8 cellular contexts compared by ENCODE assay signal in genomic region chr11:111298466-111299110, GRCh38. TPM values are rescaled to one million over a fixed set of nuclear protein-coding genes. Genes with fewer than 3 reads are reported as not detected.
DNase-seq lines count a peak whose midpoint lies in the region; ATAC-seq and TF ChIP-seq lines count a peak whose summit lies in the region.

Gene POU2AF3, plus strand, starts transcription at chr11:111298546. Its CDS starts 36 bp downstream, at chr11:111298582.

- no peaks in the 10 kb centered on the region for H3K36me3 ChIP-seq in iPS-15b (ENCODE audit: control insufficient read depth, insufficient read depth, low read length)

- no peak within 1 kb of the TSS for H3K27ac Mint-ChIP-seq in T-helper 1 cell treated with Interleukin-12 subunit alpha and Interleukin-12 subunit beta and Interleukin-4 antibody, amounts not matched to agents 30 μg/mL and 1 μg/mL, for 36 hours
- H3K27ac Mint-ChIP-seq in activated B cell treated with CpG ODN at 0.5 μM for 24 hours = no peak within 1 kb of the TSS
- no peak within 1 kb of the TSS for H3K27ac Mint-ChIP-seq in activated CD4-positive, alpha-beta T cell treated with anti-CD3 and anti-CD28 coated beads for 36 hours

- peaks cover 15% of the 10 kb centered on the region for H3K4me1 ChIP-seq in iPS-15b (ENCODE audit: control insufficient read depth, insufficient read depth, low read length)

- peak; percentile 56 for ATAC-seq in activated B cell treated with CpG ODN at 0.5 μM for 24 hours (ENCODE audit: low read depth)
- ATAC-seq in stimulated activated naive CD8-positive, alpha-beta T cell treated with anti-CD3 and anti-CD28 coated beads, Interleukin-15, Interleukin-2, amounts not matched to agents 100 U/mL and 50 U/mL, for 24 hours = no peak
- ATAC-seq in activated CD4-positive, alpha-beta T cell treated with anti-CD3 and anti-CD28 coated beads for 36 hours = no peak

- POLR2A ChIA-PET in activated B cell treated with CpG ODN at 0.5 μM for 24 hours (lab: Charles Lee) = interaction anchor here (1.2 to 2.8 kb wide), 5 partner anchors 79 to 124 kb away, joined by 4 to 17 read pairs (median 5); partner anchors contain the start of gene POU2AF1
- POLR2A ChIA-PET in activated CD4-positive, alpha-beta T cell treated with anti-CD3 and anti-CD28 coated beads for 36 hours (lab: Charles Lee) = no interaction called here

- TF ChIP-seq CTCF in activated B cell treated with CpG ODN at 0.5 μM for 24 hours (IDR thresholded peaks at IDR 0.05) = no peak

- H3K4me3 Mint-ChIP-seq in T-helper 1 cell treated with Interleukin-12 subunit alpha and Interleukin-12 subunit beta and Interleukin-4 antibody, amounts not matched to agents 30 μg/mL and 1 μg/mL, for 36 hours = peak within 1 kb of the TSS; percentile 29
- H3K4me3 Mint-ChIP-seq in activated B cell treated with CpG ODN at 0.5 μM for 24 hours = peak within 1 kb of the TSS; percentile 81
- H3K4me3 Mint-ChIP-seq in activated CD4-positive, alpha-beta T cell treated with anti-CD3 and anti-CD28 coated beads for 36 hours = no peak within 1 kb of the TSS

- peak within 1 kb of the TSS; percentile 75 for H3K9ac ChIP-seq in iPS-15b (ENCODE audit: low read depth, low read length)

- peaks cover 3% of the 10 kb centered on the region for H3K4me1 Mint-ChIP-seq in T-helper 1 cell treated with Interleukin-12 subunit alpha and Interleukin-12 subunit beta and Interleukin-4 antibody, amounts not matched to agents 30 μg/mL and 1 μg/mL, for 36 hours (ENCODE audit: low read depth)
- peaks cover 41% of the 10 kb centered on the region for H3K4me1 Mint-ChIP-seq in activated B cell treated with CpG ODN at 0.5 μM for 24 hours
- H3K4me1 Mint-ChIP-seq in activated CD4-positive, alpha-beta T cell treated with anti-CD3 and anti-CD28 coated beads for 36 hours = peaks cover 3% of the 10 kb centered on the region

- intact Hi-C loops in activated B cell treated with CpG ODN at 0.5 μM for 24 hours (cut with micrococcal nuclease) = loop anchor here (1.0 kb wide), 1 partner anchor 125 kb away; no protein-coding TSS in a partner anchor
- intact Hi-C loops in activated CD4-positive, alpha-beta T cell treated with anti-CD3 and anti-CD28 coated beads for 36 hours (cut with DNase I, micrococcal nuclease) = no loop called here

- H3K4me3 ChIP-seq in iPS-15b (ENCODE audit: low read depth, low read length) = peak within 1 kb of the TSS; percentile 75

- peaks cover 60% of the 10 kb centered on the region for H3K27me3 Mint-ChIP-seq in T-helper 1 cell treated with Interleukin-12 subunit alpha and Interleukin-12 subunit beta and Interleukin-4 antibody, amounts not matched to agents 30 μg/mL and 1 μg/mL, for 36 hours (ENCODE audit: low read depth)
- H3K27me3 Mint-ChIP-seq in activated B cell treated with CpG ODN at 0.5 μM for 24 hours = peaks cover 11% of the 10 kb centered on the region
- peaks cover 34% of the 10 kb centered on the region for H3K27me3 Mint-ChIP-seq in activated CD4-positive, alpha-beta T cell treated with anti-CD3 and anti-CD28 coated beads for 36 hours

- DNase-seq in T-helper 1 cell (no peak), activated B cell treated with CpG ODN at 0.5 μM for 24 hours (no peak), NCI-H128 (lab: John Stamatoyannopoulos, UW; ENCODE audit: unreplicated experiment) (no peak), middle frontal gyrus (ENCODE audit: extremely low spot score, low spot score) (no peak)
- peak; percentile 9 for DNase-seq in stimulated activated naive CD8-positive, alpha-beta T cell treated with anti-CD3 and anti-CD28 coated beads, Interleukin-15, Interleukin-2, amounts not matched to agents 100 U/mL and 50 U/mL, for 24 hours
- DNase-seq in activated CD4-positive, alpha-beta T cell treated with anti-CD3 and anti-CD28 coated beads for 36 hours = no peak

- peaks cover 25% of the 10 kb centered on the region for H3K27me3 ChIP-seq in iPS-15b (ENCODE audit: control insufficient read depth, insufficient read depth, low read length)

- H3K9me3 ChIP-seq in iPS-15b (ENCODE audit: control insufficient read depth, insufficient read depth, low read length) = no peaks in the 10 kb centered on the region

- CTCF ChIA-PET in activated B cell treated with CpG ODN at 0.5 μM for 24 hours (lab: Charles Lee) = interaction anchor here (1.0 to 3.3 kb wide), 7 partner anchors 16 to 131 kb away, joined by 3 to 35 read pairs (median 5); no protein-coding TSS in a partner anchor
- CTCF ChIA-PET in activated CD4-positive, alpha-beta T cell treated with anti-CD3 and anti-CD28 coated beads for 36 hours (lab: Charles Lee) = interaction anchor here (1.6 to 2.4 kb wide), 2 partner anchors 16 to 131 kb away, joined by 8 to 13 read pairs; no protein-coding TSS in a partner anchor

- H3K36me3 Mint-ChIP-seq in T-helper 1 cell treated with Interleukin-12 subunit alpha and Interleukin-12 subunit beta and Interleukin-4 antibody, amounts not matched to agents 30 μg/mL and 1 μg/mL, for 36 hours (ENCODE audit: low read depth) = no peaks in the 10 kb centered on the region
- H3K36me3 Mint-ChIP-seq in activated B cell treated with CpG ODN at 0.5 μM for 24 hours (ENCODE audit: low read depth) = no peaks in the 10 kb centered on the region
- no peaks in the 10 kb centered on the region for H3K36me3 Mint-ChIP-seq in activated CD4-positive, alpha-beta T cell treated with anti-CD3 and anti-CD28 coated beads for 36 hours (ENCODE audit: low read depth)

- no peaks in the 10 kb centered on the region for H3K9me3 Mint-ChIP-seq in T-helper 1 cell treated with Interleukin-12 subunit alpha and Interleukin-12 subunit beta and Interleukin-4 antibody, amounts not matched to agents 30 μg/mL and 1 μg/mL, for 36 hours
- no peaks in the 10 kb centered on the region for H3K9me3 Mint-ChIP-seq in activated B cell treated with CpG ODN at 0.5 μM for 24 hours
- H3K9me3 Mint-ChIP-seq in activated CD4-positive, alpha-beta T cell treated with anti-CD3 and anti-CD28 coated beads for 36 hours (ENCODE audit: low read depth) = no peaks in the 10 kb centered on the region

RNA-seq across cellular contexts. Expression of gene POU2AF3, which starts in this region (rescaled TPM):
- total RNA-seq in activated B cell treated with CpG ODN at 0.5 μM for 24 hours = 0.82 and 1.1 TPM in 2 replicates
- not detected for total RNA-seq in activated CD4-positive, alpha-beta T cell treated with anti-CD3 and anti-CD28 coated beads for 36 hours
